8 cellular contexts compared by ENCODE assay signal in genomic region chr5:18745988-18746615, GRCh38.
DNase-seq lines count a peak whose midpoint lies in the region; ATAC-seq and TF ChIP-seq lines count a peak whose summit lies in the region.

No MANE protein-coding gene starts in this region.

- peaks cover 4% of the 10 kb centered on the region for H3K36me3 ChIP-seq in CD4-positive, CD25-positive, alpha-beta regulatory T cell (ENCODE audit: control insufficient read depth, insufficient read depth, low read length)

- peak; percentile 81 to 85 for ATAC-seq in CD4-positive, CD25-positive, alpha-beta regulatory T cell (ENCODE audit: low read depth in 2 of 2)
- ATAC-seq in GM19043 (IDR thresholded peaks at IDR 0.05; ENCODE audit: low read depth, unreplicated experiment) (peak; percentile 62), HG03139 (IDR thresholded peaks at IDR 0.05; ENCODE audit: unreplicated experiment) (peak; percentile 68), foreskin keratinocyte (peak; percentile 18)

- H3K4me3 Mint-ChIP-seq in CD4-positive, CD25-positive, alpha-beta regulatory T cell, result peak overlapping the region; percentile 92 to 97 (median 94)

- TF ChIP-seq CTCF in foreskin keratinocyte (conservative IDR thresholded peaks at IDR 0.05), result no peak

- H3K36me3 Mint-ChIP-seq in CD4-positive, CD25-positive, alpha-beta regulatory T cell, result peaks cover 6% of the 10 kb centered on the region

- H3K27me3 ChIP-seq in CD4-positive, CD25-positive, alpha-beta regulatory T cell (ENCODE audit: control insufficient read depth, insufficient read depth, low read length), result no peaks in the 10 kb centered on the region
- no peaks in the 10 kb centered on the region for H3K27me3 ChIP-seq in foreskin keratinocyte

- peak overlapping the region; percentile 98 for H3K4me3 ChIP-seq in CD4-positive, CD25-positive, alpha-beta regulatory T cell (ENCODE audit: low read depth, low read length)

- peak; percentile 37 to 88 (median 74) for DNase-seq in CD4-positive, CD25-positive, alpha-beta regulatory T cell
- DNase-seq in NCI-H2227 treated with DMSO at 0.1 percent for 48 hours (lab: John Stamatoyannopoulos, UW), result peak; percentile 61
- peak; percentile 40 to 48 for DNase-seq in activated CD4-positive, alpha-beta T cell treated with anti-CD3 and anti-CD28 coated beads, Interleukin-2, amount 50 U/mL, for 48 hours
- no peak for DNase-seq in foreskin keratinocyte
- DNase-seq in stimulated activated CD4-positive, alpha-beta T cell treated with anti-CD3 and anti-CD28 coated beads, Interleukin-12 subunit alpha, Interleukin-12 subunit beta, amount 100 ng/mL, for 4 hours, result peak; percentile 15
- DNase-seq in ecto neural progenitor cell (ENCODE audit: low spot score), result no peak

- peaks cover 43% of the 10 kb centered on the region for H3K4me1 ChIP-seq in CD4-positive, CD25-positive, alpha-beta regulatory T cell (ENCODE audit: control insufficient read depth, insufficient read depth, low read length, poor library complexity, severe bottlenecking)
- H3K4me1 ChIP-seq in foreskin keratinocyte, result no peaks in the 10 kb centered on the region

- H3K4me1 Mint-ChIP-seq in CD4-positive, CD25-positive, alpha-beta regulatory T cell, result peaks cover 0 to 60% (median 47%) of the 10 kb centered on the region in 4 donors

- no peaks in the 10 kb centered on the region for H3K27me3 Mint-ChIP-seq in CD4-positive, CD25-positive, alpha-beta regulatory T cell

- H3K27ac ChIP-seq in CD4-positive, CD25-positive, alpha-beta regulatory T cell (ENCODE audit: insufficient read depth, low read length, poor library complexity, severe bottlenecking), result peak overlapping the region; percentile 85
- no peak overlapping the region for H3K27ac ChIP-seq in foreskin keratinocyte

- H3K9me3 Mint-ChIP-seq in CD4-positive, CD25-positive, alpha-beta regulatory T cell, result peaks cover 0 to 1% (median 0%) of the 10 kb centered on the region in 7 donors

- no peaks in the 10 kb centered on the region for H3K9me3 ChIP-seq in CD4-positive, CD25-positive, alpha-beta regulatory T cell (ENCODE audit: control insufficient read depth in 2 of 2, low read length in 2 of 2)

- H3K27ac Mint-ChIP-seq in CD4-positive, CD25-positive, alpha-beta regulatory T cell, result peak overlapping the region; percentile 94 to 99 (median 98)

Comparison
In these comparisons a context has a peak if more than half of its experiments do, and no peak if none do; other contexts are left out.
1. ATAC-seq: peak in every context shown above with its lines; median percentile 83 in CD4-positive, CD25-positive, alpha-beta regulatory T cell; 68 in HG03139; 62 in GM19043; 18 in foreskin keratinocyte.
2. DNase-seq: peak in CD4-positive, CD25-positive, alpha-beta regulatory T cell (3 of 3), NCI-H2227 treated with DMSO at 0.1 percent for 48 hours (single experiment), activated CD4-positive, alpha-beta T cell treated with anti-CD3 and anti-CD28 coated beads, Interleukin-2, amount 50 U/mL, for 48 hours (2 of 2) and stimulated activated CD4-positive, alpha-beta T cell treated with anti-CD3 and anti-CD28 coated beads, Interleukin-12 subunit alpha, Interleukin-12 subunit beta, amount 100 ng/mL, for 4 hours (single experiment); none in foreskin keratinocyte (0 of 2) and ecto neural progenitor cell (single experiment).